23 cellular contexts compared by ENCODE assay signal in genomic region chr6:33955566-33955965, GRCh38.
A peak's percentile ranks its signal among the peaks of the same experiment; 100 is the strongest.
DNase-seq lines count a peak whose midpoint lies in the region; ATAC-seq, FAIRE-seq and TF ChIP-seq lines count a peak whose summit lies in the region.
"Had no signal": no experiment of that assay in that cellular context is flagged by ENCODE, and none has a peak within 500 bp of the region (broad histone marks: within the 10 kb centered on the region; RNA-seq: fewer than 3 reads in every experiment).

No MANE protein-coding gene starts in this region.

- H3K27me3 ChIP-seq in neuronal stem cell (ENCODE audit: control insufficient read depth in 3 of 3, insufficient read depth in 3 of 3, low read depth in 1 of 3, low read length in 3 of 3) (no peaks in the 10 kb centered on the region), upper lobe of right lung (peaks cover 10% of the 10 kb centered on the region), MM.1S (replicated peaks; ENCODE audit: insufficient read depth, low read length) (peaks cover 73% of the 10 kb centered on the region)
- H3K27me3 ChIP-seq: BE2C; BLaER1 treated with 17β-estradiol and CSF1 and Interleukin-3, amounts not matched to agents 10 nM and 100 nM had no signal

- peak overlapping the region; percentile 53 for H3K18ac ChIP-seq in neuronal stem cell (ENCODE audit: low read length)

- no peak overlapping the region for H3K4me2 ChIP-seq in neuronal stem cell (ENCODE audit: insufficient read depth, low read length, poor library complexity, severe bottlenecking)
- no peak overlapping the region for H3K4me2 ChIP-seq in MM.1S (ENCODE audit: low read depth, low read length)
- H3K4me2 ChIP-seq: BLaER1 treated with 17β-estradiol and CSF1 and Interleukin-3, amounts not matched to agents 10 nM and 100 nM had no signal

- FAIRE-seq in kidney (lab: Jason Lieb, UNC), result no peak
- FAIRE-seq: A204.1, D721Med, GM12891, GM18507 had no signal

- no peaks in the 10 kb centered on the region for H3K9me3 ChIP-seq in kidney (ENCODE audit: control insufficient read depth in 1 of 2, low read length in 2 of 2)
- no peaks in the 10 kb centered on the region for H3K9me3 ChIP-seq in neuronal stem cell (replicated peaks in 1 of 2; ENCODE audit: control insufficient read depth in 2 of 2, insufficient read depth in 1 of 2, low read depth in 1 of 2, low read length in 2 of 2)
- H3K9me3 ChIP-seq in upper lobe of right lung, result no peaks in the 10 kb centered on the region
- no peaks in the 10 kb centered on the region for H3K9me3 ChIP-seq in MM.1S (replicated peaks; ENCODE audit: insufficient read depth, low read length)
- H3K9me3 ChIP-seq: BE2C; BLaER1 treated with 17β-estradiol and CSF1 and Interleukin-3, amounts not matched to agents 10 nM and 100 nM had no signal

- H4K8ac ChIP-seq in neuronal stem cell (ENCODE audit: low read depth, low read length), result no peak overlapping the region

- H2AFZ ChIP-seq in neuronal stem cell (ENCODE audit: low read length) (no peak overlapping the region), MM.1S (ENCODE audit: low read length) (no peak overlapping the region)

- H4K91ac ChIP-seq in neuronal stem cell (ENCODE audit: low read depth, low read length, poor library complexity), result no peak overlapping the region

- peaks cover 0 to 4% of the 10 kb centered on the region in 2 donors for H3K4me1 ChIP-seq in kidney (ENCODE audit: control insufficient read depth in 1 of 2, insufficient read depth in 1 of 2, low read depth in 1 of 2, low read length in 2 of 2)
- H3K4me1 ChIP-seq in neuronal stem cell (ENCODE audit: control insufficient read depth in 2 of 2, insufficient read depth in 1 of 2, low read depth in 1 of 2, low read length in 2 of 2), result peaks cover 0 to 1% of the 10 kb centered on the region in 2 donors
- no peaks in the 10 kb centered on the region for H3K4me1 ChIP-seq in upper lobe of right lung
- 0 out of 2 replicates have a peak, but pooled peaks cover 4% of the 10 kb centered on the region for H3K4me1 ChIP-seq in MM.1S (ENCODE audit: low read length)
- H3K4me1 ChIP-seq: BE2C had no signal

- intact Hi-C loops in kidney (cut with DNase I), result no loop called here
- intact Hi-C loops in upper lobe of right lung (cut with DNase I), result no loop called here

- WGBS in neuronal stem cell (ENCODE audit: extremely low coverage in 2 of 2, insufficient read length in 2 of 2, insufficient replicate concordance in 1 of 2), 2 donors, result no CpG with 5 or more reads among the region's 6 CpGs

- H3K27ac ChIP-seq in kidney (ENCODE audit: low read depth in 2 of 2, low read length in 2 of 2) (no peak overlapping the region), neuronal stem cell (replicated peaks; ENCODE audit: low read length) (no peak overlapping the region), upper lobe of right lung (no peak overlapping the region), MM.1S (ENCODE audit: low read length) (no peak overlapping the region)
- H3K27ac ChIP-seq: BLaER1 treated with 17β-estradiol and CSF1 and Interleukin-3, amounts not matched to agents 10 nM and 100 nM had no signal

- H3K79me1 ChIP-seq in neuronal stem cell (ENCODE audit: low read depth, low read length), result no peaks in the 10 kb centered on the region

- H3K9me2 ChIP-seq in MM.1S (replicated peaks; ENCODE audit: insufficient read depth, low read length), result no peaks in the 10 kb centered on the region

- no peaks in the 10 kb centered on the region for H3K79me2 ChIP-seq in MM.1S (ENCODE audit: low read length)

- H2BK5ac ChIP-seq in neuronal stem cell (ENCODE audit: low read length), result no peak overlapping the region

- H3K4ac ChIP-seq in neuronal stem cell (ENCODE audit: low read length), result no peak overlapping the region

- H2BK12ac ChIP-seq in neuronal stem cell (ENCODE audit: low read length), result no peak overlapping the region

- no peaks in the 10 kb centered on the region for H3F3A ChIP-seq in MM.1S (ENCODE audit: insufficient read depth, low read length)

- H3K23ac ChIP-seq in neuronal stem cell (ENCODE audit: low read depth, low read length, poor library complexity), result no peak overlapping the region

- no peak for TF ChIP-seq CTCF in kidney (IDR thresholded peaks at IDR 0.05; ENCODE audit: borderline replicate concordance, extremely low read depth, insufficient read depth)
- TF ChIP-seq CTCF in upper lobe of right lung (IDR thresholded peaks at IDR 0.05), result no peak
- no peak for TF ChIP-seq CTCF in MM.1S (IDR thresholded peaks at IDR 0.05; ENCODE audit: low read length)

- DNase-seq in kidney (peak; percentile 61), neuronal stem cell (ENCODE audit: low spot score) (no peak), upper lobe of right lung (peak; percentile 51), MM.1S (no peak), A172 (ENCODE audit: low spot score) (no peak)
- no peak for DNase-seq in stimulated activated CD4-positive, alpha-beta T cell treated with anti-CD3 and anti-CD28 coated beads, Interleukin-2, amount 100 ng/mL, for 48 hours
- DNase-seq: ACHN; AML-193; BE2C; CD4-positive, alpha-beta T cell; CD8-positive, alpha-beta memory T cell; DMS 273 treated with DMSO at 0.1 percent for 48 hours; DMS79; EL; GDM1; GOT3; H7; HCEC 1CT had no signal

- no peak overlapping the region for H2BK120ac ChIP-seq in neuronal stem cell (ENCODE audit: low read depth, low read length)

- H3K36me3 ChIP-seq in kidney (ENCODE audit: control insufficient read depth in 1 of 2, insufficient read depth in 2 of 2, low read length in 2 of 2) (no peaks in the 10 kb centered on the region), neuronal stem cell (replicated peaks in 1 of 2; ENCODE audit: control insufficient read depth in 2 of 2, insufficient read depth in 2 of 2, low read length in 2 of 2) (no peaks in the 10 kb centered on the region), upper lobe of right lung (no peaks in the 10 kb centered on the region), MM.1S (replicated peaks; ENCODE audit: insufficient read depth, low read length) (no peaks in the 10 kb centered on the region)
- H3K36me3 ChIP-seq: BE2C; BLaER1 treated with 17β-estradiol and CSF1 and Interleukin-3, amounts not matched to agents 10 nM and 100 nM had no signal

- H3K9ac ChIP-seq in kidney (ENCODE audit: low read length in 2 of 2), result no peak overlapping the region
- no peak overlapping the region for H3K9ac ChIP-seq in neuronal stem cell (ENCODE audit: low read depth, low read length, poor library complexity)
- no peak overlapping the region for H3K9ac ChIP-seq in MM.1S (ENCODE audit: low read length)
- H3K9ac ChIP-seq: BLaER1 treated with 17β-estradiol and CSF1 and Interleukin-3, amounts not matched to agents 10 nM and 100 nM had no signal

- no peaks in the 10 kb centered on the region for H4K20me1 ChIP-seq in MM.1S (ENCODE audit: insufficient read depth, low read length)

- H3K4me3 ChIP-seq in kidney (ENCODE audit: low read length in 2 of 2), result no peak overlapping the region
- H3K4me3 ChIP-seq in neuronal stem cell (ENCODE audit: low read length in 2 of 2), result no peak overlapping the region
- H3K4me3 ChIP-seq in upper lobe of right lung, result no peak overlapping the region
- no peak overlapping the region for H3K4me3 ChIP-seq in MM.1S (ENCODE audit: low read length)
- H3K4me3 ChIP-seq: BLaER1 treated with 17β-estradiol and CSF1 and Interleukin-3, amounts not matched to agents 10 nM and 100 nM had no signal

- peak overlapping the region; percentile 30 for H2AK5ac ChIP-seq in neuronal stem cell (ENCODE audit: low read depth, low read length)

- H2BK15ac ChIP-seq in neuronal stem cell (ENCODE audit: low read length), result no peak overlapping the region

- no peak overlapping the region for H3K14ac ChIP-seq in neuronal stem cell (ENCODE audit: low read length)

- no peak for ATAC-seq in upper lobe of right lung

Comparison
In these comparisons a context has a peak if more than half of its experiments do, and no peak if none do; other contexts are left out.
1. DNase-seq: peak in kidney (single experiment) and upper lobe of right lung (single experiment); none in neuronal stem cell (single experiment), MM.1S (single experiment), stimulated activated CD4-positive, alpha-beta T cell treated with anti-CD3 and anti-CD28 coated beads, Interleukin-2, amount 100 ng/mL, for 48 hours (0 of 2) and A172 (single experiment).